14 cellular contexts compared by ENCODE assay signal in genomic region chr3:149538371-149538770, GRCh38.
A peak's percentile ranks its signal among the peaks of the same experiment; 100 is the strongest.
DNase-seq lines count a peak whose midpoint lies in the region; ATAC-seq, FAIRE-seq and TF ChIP-seq lines count a peak whose summit lies in the region.
"Had no signal": no experiment of that assay in that cellular context is flagged by ENCODE, and none has a peak within 500 bp of the region (broad histone marks: within the 10 kb centered on the region; RNA-seq: fewer than 3 reads in every experiment).

No MANE protein-coding gene starts in this region.

- H3K4me3 Mint-ChIP-seq in mesothelial cell of epicardium = no peak overlapping the region
- H3K4me3 Mint-ChIP-seq in activated naive CD8-positive, alpha-beta T cell treated with anti-CD3 and anti-CD28 coated beads for 36 hours = no peak overlapping the region
- H3K4me3 Mint-ChIP-seq in activated T-helper 17 cell treated with anti-CD3 and anti-CD28 coated beads, Interleukin-2, amount 50 U/mL, for 72 hours = no peak overlapping the region

- intact Hi-C loops in IMR-90 (cut with micrococcal nuclease) (no loop called here), endothelial cell of umbilical vein (cut with micrococcal nuclease) (no loop called here)

- H2AFZ ChIP-seq in IMR-90 (replicated peaks; ENCODE audit: low read length, poor library complexity) (no peak overlapping the region), endothelial cell of umbilical vein (ENCODE audit: low read depth, low read length) (no peak overlapping the region), smooth muscle cell (ENCODE audit: low read depth) (no peak overlapping the region)

- no peak overlapping the region for H2BK120ac ChIP-seq in IMR-90 (ENCODE audit: low read depth, low read length)

- peak overlapping the region; percentile 61; the same call in 1 of the 2 replicates for H3K23ac ChIP-seq in IMR-90 (ENCODE audit: low read depth, low read length)

- no TSS peak for BruUV-seq in IMR-90 (replicated peaks; lab: Mats Ljungman, UMichigan)
- no TSS peak for BruUV-seq in endothelial cell of umbilical vein (replicated peaks; lab: Mats Ljungman, UMichigan)

- peaks cover 17% of the 10 kb centered on the region for H3K36me3 Mint-ChIP-seq in mesothelial cell of epicardium
- no peaks in the 10 kb centered on the region for H3K36me3 Mint-ChIP-seq in activated naive CD8-positive, alpha-beta T cell treated with anti-CD3 and anti-CD28 coated beads for 36 hours
- no peaks in the 10 kb centered on the region for H3K36me3 Mint-ChIP-seq in activated T-helper 17 cell treated with anti-CD3 and anti-CD28 coated beads, Interleukin-2, amount 50 U/mL, for 72 hours (ENCODE audit: low read depth)

- H3F3A ChIP-seq in smooth muscle cell (ENCODE audit: low read depth) = peaks cover 26% of the 10 kb centered on the region

- H3K9me3 Mint-ChIP-seq in mesothelial cell of epicardium = no peaks in the 10 kb centered on the region
- H3K9me3 Mint-ChIP-seq in activated naive CD8-positive, alpha-beta T cell treated with anti-CD3 and anti-CD28 coated beads for 36 hours = no peaks in the 10 kb centered on the region
- no peaks in the 10 kb centered on the region for H3K9me3 Mint-ChIP-seq in activated T-helper 17 cell treated with anti-CD3 and anti-CD28 coated beads, Interleukin-2, amount 50 U/mL, for 72 hours
- H3K9me3 Mint-ChIP-seq: HFFc6 had no signal

- no peak overlapping the region for H2AK9ac ChIP-seq in IMR-90 (replicated peaks; ENCODE audit: low read depth, low read length, poor library complexity)

- CTCF ChIA-PET in IMR-90 (lab: Yijun Ruan, JAX) = no interaction called here
- CTCF ChIA-PET in endothelial cell of umbilical vein (lab: Charles Lee) = no interaction called here

- H4K8ac ChIP-seq in IMR-90 (ENCODE audit: low read depth in 2 of 2, low read length in 2 of 2) = no peak overlapping the region

- POLR2A ChIA-PET in IMR-90 (lab: Charles Lee; ENCODE audit: unreplicated experiment) (no interaction called here), endothelial cell of umbilical vein (lab: Charles Lee) (no interaction called here)

- H3K27ac ChIP-seq in IMR-90 (ENCODE audit: insufficient read depth, low read length) (no peak overlapping the region), endothelial cell of umbilical vein (ENCODE audit: insufficient read depth, low read depth, low read length) (no peak overlapping the region), smooth muscle cell (ENCODE audit: low read depth) (peak overlapping the region; percentile 4)
- H3K27ac ChIP-seq: HL-60 had no signal

- TF ChIP-seq RAD21 in IMR-90 (IDR thresholded peaks at IDR 0.05; ENCODE audit: low read length) = no peak

- H3K18ac ChIP-seq in IMR-90 (ENCODE audit: low read depth, low read length) = no peak overlapping the region

- no peak overlapping the region for H2BK20ac ChIP-seq in IMR-90 (ENCODE audit: low read depth, low read length)

- ATAC-seq in IMR-90 (ENCODE audit: low read depth) = no peak
- no peak for ATAC-seq in activated T-helper 17 cell treated with anti-CD3 and anti-CD28 coated beads, Interleukin-2, amount 50 U/mL, for 72 hours (replicated peaks)
- ATAC-seq: GM12878, K562 had no signal

- H3K9ac ChIP-seq in IMR-90 (ENCODE audit: low read depth, low read length) (no peak overlapping the region), endothelial cell of umbilical vein (replicated peaks; ENCODE audit: extremely low read depth, insufficient read depth, low read length) (no peak overlapping the region), smooth muscle cell (ENCODE audit: low read depth) (no peak overlapping the region)

- WGBS in IMR-90 (ENCODE audit: extremely low coverage in 2 of 2, insufficient read length in 1 of 2), 2 experiments = no CpG with 5 or more reads among the region's 1 CpG
- 55% methylated on average over 1 of the region's 1 CpG for WGBS in smooth muscle cell (ENCODE audit: low lambda C conversion rate)

- H2AK5ac ChIP-seq in IMR-90 (ENCODE audit: low read depth, low read length) = peak overlapping the region; percentile 4; the same call in 1 of the 2 replicates

- in situ Hi-C loops in IMR-90 (cut with MboI; ENCODE audit: low sequenced_read_pairs) = no loop called here

- H3K14ac ChIP-seq in IMR-90 (replicated peaks; ENCODE audit: low read depth, low read length) = peak overlapping the region; percentile 1; the same call in 1 of the 2 replicates

- no peak overlapping the region for H4K91ac ChIP-seq in IMR-90 (ENCODE audit: insufficient read depth, low read depth, low read length)

- H2BK5ac ChIP-seq in IMR-90 (ENCODE audit: low read depth, low read length, poor library complexity, severe bottlenecking) = peak overlapping the region; percentile 18

- no peak overlapping the region for H3K4me2 ChIP-seq in IMR-90 (ENCODE audit: low read depth, low read length)
- H3K4me2 ChIP-seq in endothelial cell of umbilical vein (ENCODE audit: insufficient read depth, low read length) = no peak overlapping the region
- no peak overlapping the region for H3K4me2 ChIP-seq in smooth muscle cell

- DNase-seq in IMR-90 = no peak
- no peak for DNase-seq in endothelial cell of umbilical vein (ENCODE audit: low read depth, low spot score)
- DNase-seq in mesothelial cell of epicardium (ENCODE audit: low spot score in 2 of 2, unreplicated experiment in 2 of 2) = no peak
- DNase-seq in smooth muscle cell (lab: John Stamatoyannopoulos, UW; ENCODE audit: unreplicated experiment) = no peak
- no peak for DNase-seq in activated naive CD8-positive, alpha-beta T cell treated with anti-CD3 and anti-CD28 coated beads for 36 hours
- no peak for DNase-seq in NCI-H2029 (lab: John Stamatoyannopoulos, UW)
- DNase-seq: DMS 273 treated with DMSO at 0.1 percent for 48 hours, HCEC 1CT, HFFc6 had no signal

- H3K9me3 ChIP-seq in IMR-90 (ENCODE audit: control insufficient read depth, insufficient read depth, low read length) (no peaks in the 10 kb centered on the region), endothelial cell of umbilical vein (replicated peaks; ENCODE audit: control insufficient read depth, insufficient read depth, low read length) (no peaks in the 10 kb centered on the region), smooth muscle cell (replicated peaks; ENCODE audit: low read depth) (no peaks in the 10 kb centered on the region)

- no peak for FAIRE-seq in endothelial cell of umbilical vein (lab: Jason Lieb, UNC)
- FAIRE-seq: GM12878, H1, K562 had no signal

- H3K27me3 Mint-ChIP-seq in mesothelial cell of epicardium (ENCODE audit: low read depth) = no peaks in the 10 kb centered on the region
- H3K27me3 Mint-ChIP-seq in activated naive CD8-positive, alpha-beta T cell treated with anti-CD3 and anti-CD28 coated beads for 36 hours = no peaks in the 10 kb centered on the region
- peaks cover 4% of the 10 kb centered on the region for H3K27me3 Mint-ChIP-seq in activated T-helper 17 cell treated with anti-CD3 and anti-CD28 coated beads, Interleukin-2, amount 50 U/mL, for 72 hours

- H3K9me1 ChIP-seq in IMR-90 (ENCODE audit: insufficient read depth, low read length) = peaks cover 18% of the 10 kb centered on the region
- H3K9me1 ChIP-seq in endothelial cell of umbilical vein (replicated peaks; ENCODE audit: control insufficient read depth, extremely low read depth, insufficient read depth, low read length) = no peaks in the 10 kb centered on the region

- H3K4me3 ChIP-seq in IMR-90 (ENCODE audit: insufficient read depth, low read depth, low read length) = no peak overlapping the region
- H3K4me3 ChIP-seq in endothelial cell of umbilical vein (replicated peaks in 1 of 3; ENCODE audit: insufficient read depth in 1 of 3, low read depth in 1 of 3, low read length in 3 of 3) = no peak overlapping the region
- no peak overlapping the region for H3K4me3 ChIP-seq in smooth muscle cell
- H3K4me3 ChIP-seq: GM12878, K562 had no signal

- H3K36me3 ChIP-seq in IMR-90 (ENCODE audit: control insufficient read depth, insufficient read depth, low read length) = peaks cover 14% of the 10 kb centered on the region
- peaks cover 13 to 20% of the 10 kb centered on the region in 2 experiments for H3K36me3 ChIP-seq in endothelial cell of umbilical vein (ENCODE audit: control insufficient read depth in 2 of 2, extremely low read depth in 1 of 2, insufficient read depth in 2 of 2, low read length in 2 of 2)
- no peaks in the 10 kb centered on the region for H3K36me3 ChIP-seq in smooth muscle cell (ENCODE audit: low read depth)

- H3K56ac ChIP-seq in IMR-90 (ENCODE audit: extremely low read depth, insufficient read depth, low read length) = no peak overlapping the region

- TF ChIP-seq POLR2A in IMR-90 (IDR thresholded peaks at IDR 0.05; ENCODE audit: low read depth, low read length) = no peak
- TF ChIP-seq POLR2A in endothelial cell of umbilical vein (IDR thresholded peaks at IDR 0.05; ENCODE audit: low read depth, low read length) = no peak

- no peaks in the 10 kb centered on the region for H3K27me3 ChIP-seq in IMR-90 (ENCODE audit: control insufficient read depth, insufficient read depth, low read length)
- H3K27me3 ChIP-seq in endothelial cell of umbilical vein (ENCODE audit: control insufficient read depth in 2 of 2, insufficient read depth in 2 of 2, low read length in 2 of 2) = no peaks in the 10 kb centered on the region
- no peaks in the 10 kb centered on the region for H3K27me3 ChIP-seq in smooth muscle cell (ENCODE audit: low read depth)

- no peak overlapping the region for H4K5ac ChIP-seq in IMR-90 (ENCODE audit: low read depth, low read length)

- H3K27ac Mint-ChIP-seq in mesothelial cell of epicardium = peak overlapping the region; percentile 93
- H3K27ac Mint-ChIP-seq in activated naive CD8-positive, alpha-beta T cell treated with anti-CD3 and anti-CD28 coated beads for 36 hours = no peak overlapping the region
- H3K27ac Mint-ChIP-seq in activated T-helper 17 cell treated with anti-CD3 and anti-CD28 coated beads, Interleukin-2, amount 50 U/mL, for 72 hours = no peak overlapping the region

- H3K79me1 ChIP-seq in IMR-90 (ENCODE audit: low read depth in 1 of 2, low read length in 2 of 2) = peaks cover 36 to 76% of the 10 kb centered on the region in 2 experiments

- H4K20me1 ChIP-seq in IMR-90 (ENCODE audit: insufficient read depth, low read length) = peaks cover 3% of the 10 kb centered on the region; the same call in 1 of the 2 replicates
- no peaks in the 10 kb centered on the region for H4K20me1 ChIP-seq in endothelial cell of umbilical vein (replicated peaks; ENCODE audit: control insufficient read depth, extremely low read depth, insufficient read depth, low read length)
- H4K20me1 ChIP-seq in smooth muscle cell (ENCODE audit: low read depth) = peaks cover 33% of the 10 kb centered on the region

- H3K4me1 Mint-ChIP-seq in mesothelial cell of epicardium = peaks cover 89% of the 10 kb centered on the region
- no peaks in the 10 kb centered on the region for H3K4me1 Mint-ChIP-seq in activated naive CD8-positive, alpha-beta T cell treated with anti-CD3 and anti-CD28 coated beads for 36 hours
- no peaks in the 10 kb centered on the region for H3K4me1 Mint-ChIP-seq in activated T-helper 17 cell treated with anti-CD3 and anti-CD28 coated beads, Interleukin-2, amount 50 U/mL, for 72 hours

- H2BK15ac ChIP-seq in IMR-90 (ENCODE audit: low read depth, low read length) = no peak overlapping the region

- H3K4me1 ChIP-seq in IMR-90 (ENCODE audit: control insufficient read depth, insufficient read depth, low read length) (peaks cover 39% of the 10 kb centered on the region), endothelial cell of umbilical vein (ENCODE audit: control insufficient read depth, extremely low read depth, insufficient read depth, low read length) (peaks cover 83% of the 10 kb centered on the region), smooth muscle cell (ENCODE audit: low read depth) (peaks cover 39% of the 10 kb centered on the region)

- TF ChIP-seq CTCF in IMR-90 (conservative IDR thresholded peaks at IDR 0.05; ENCODE audit: low read depth, low read length) (no peak), endothelial cell of umbilical vein (IDR thresholded peaks at IDR 0.05; ENCODE audit: extremely low read depth in 1 of 2, insufficient read depth in 1 of 2, low read depth in 1 of 2, low read length in 2 of 2) (no peak), mesothelial cell of epicardium (IDR thresholded peaks at IDR 0.05; ENCODE audit: unreplicated experiment) (no peak), smooth muscle cell (IDR thresholded peaks at IDR 0.05; ENCODE audit: borderline replicate concordance, insufficient read depth, poor library complexity, severe bottlenecking) (no peak)

- dilution Hi-C loops in IMR-90 (cut with HindIII; ENCODE audit: low sequenced_read_pairs, unreplicated experiment) (no loop called here), endothelial cell of umbilical vein (cut with MboI; ENCODE audit: extremely low pct_ligation_motif_present, low sequenced_read_pairs) (no loop called here)

- H3K79me2 ChIP-seq in endothelial cell of umbilical vein (ENCODE audit: control insufficient read depth, insufficient read depth, low read length) = peaks cover 85% of the 10 kb centered on the region
- peaks cover 83% of the 10 kb centered on the region for H3K79me2 ChIP-seq in smooth muscle cell (ENCODE audit: low read depth)

- H3K4ac ChIP-seq in IMR-90 (ENCODE audit: low read depth, low read length) = 0 out of 2 replicates have a peak overlapping the region, but pooled peaks have one; percentile 3
